1 cellular context compared by ENCODE assay signal in genomic region chr17:67385122-67385988, GRCh38.
TF ChIP-seq lines count a peak whose summit lies in the region.

No MANE protein-coding gene starts in this region.

TF ChIP-seq in K562, 482 proteins besides CTCF, POLR2A, EP300 and RAD21 (continued from another document):
- TF ChIP-seq CEBPZ (IDR thresholded peaks at IDR 0.05; ENCODE audit: borderline replicate concordance, low read depth, low read length): no peak
- peak in 1 of 3 experiments; percentile 28 for TF ChIP-seq YY1 (IDR thresholded peaks at IDR 0.05; ENCODE audit: borderline replicate concordance in 1 of 3, control insufficient read depth in 1 of 3, extremely low read depth in 1 of 3, insufficient read depth in 3 of 3, insufficient read length in 1 of 3, insufficient replicate concordance in 2 of 3, low read depth in 1 of 3, low read length in 2 of 3)
- peak; percentile 85 for TF ChIP-seq ZBTB33 (CRISPR knock-in tag; IDR thresholded peaks at IDR 0.05)
- no peak for TF ChIP-seq HMGN3 (IDR thresholded peaks at IDR 0.05; ENCODE audit: borderline replicate concordance, extremely low read depth, insufficient read length, low read depth, low read length)
- TF ChIP-seq ZNF57 (CRISPR knock-in tag; IDR thresholded peaks at IDR 0.05): no peak
- TF ChIP-seq CUX1 (CRISPR knock-in tag; IDR thresholded peaks at IDR 0.05): no peak
- TF ChIP-seq ZNF253 (CRISPR knock-in tag; conservative IDR thresholded peaks at IDR 0.05): no peak
- no peak for TF ChIP-seq ZNF778 (CRISPR knock-in tag; IDR thresholded peaks at IDR 0.05)
- TF ChIP-seq HNRNPUL1 (IDR thresholded peaks at IDR 0.05; ENCODE audit: low read length): no peak
- no peak for TF ChIP-seq GATAD2B (IDR thresholded peaks at IDR 0.05; ENCODE audit: borderline replicate concordance)
- no peak for TF ChIP-seq ETS2 (tag; IDR thresholded peaks at IDR 0.05; ENCODE audit: borderline replicate concordance, poor library complexity, severe bottlenecking)
- TF ChIP-seq NFYB (IDR thresholded peaks at IDR 0.05; ENCODE audit: extremely low read depth, insufficient read length): peak; percentile 81
- TF ChIP-seq ZBED1 (IDR thresholded peaks at IDR 0.05): no peak
- TF ChIP-seq POU5F1 (IDR thresholded peaks at IDR 0.05; ENCODE audit: borderline replicate concordance, low read depth, low read length, partially characterized antibody): no peak
- no peak for TF ChIP-seq ETV1 (tag; conservative IDR thresholded peaks at IDR 0.05; ENCODE audit: low read depth)
- no peak for TF ChIP-seq SETDB1 (IDR thresholded peaks at IDR 0.05; ENCODE audit: low read length)
- no peak for TF ChIP-seq TSC22D4 (tag; IDR thresholded peaks at IDR 0.05)
